ENCODE assay signal across 10 cellular contexts in genomic region chr18:52409732-52410131, GRCh38.
A peak's percentile ranks its signal among the peaks of the same experiment; 100 is the strongest.
DNase-seq lines count a peak whose midpoint lies in the region; ATAC-seq lines count a peak whose summit lies in the region.
"Had no signal": no experiment of that assay in that cellular context is flagged by ENCODE, and none has a peak within 500 bp of the region (broad histone marks: within the 10 kb centered on the region; RNA-seq: fewer than 3 reads in every experiment).

No MANE protein-coding gene starts in this region.

- peak; percentile 99 for ATAC-seq in GM19023 (IDR thresholded peaks at IDR 0.05; ENCODE audit: unreplicated experiment)
- ATAC-seq in HG02642 (IDR thresholded peaks at IDR 0.05; ENCODE audit: poor library complexity, unreplicated experiment): peak; percentile 99
- ATAC-seq in stimulated activated naive B cell treated with anti-CD40 and anti-IgM and Interleukin-4, amounts not matched to agents 10 μg/mL and 1 μg/mL and 100 μg/mL, for 72 hours (replicated peaks): peak; percentile 31 to 63
- ATAC-seq in activated T-cell treated with anti-CD3 and anti-CD28 coated beads, Interleukin-2, amount 50 U/mL, for 4 hours: no peak
- no peak for ATAC-seq in stimulated activated effector memory CD8-positive, alpha-beta T cell treated with anti-CD3 and anti-CD28 coated beads, Interleukin-12 subunit alpha, Interleukin-12 subunit beta, amount 100 ng/mL, for 72 hours

- no peaks in the 10 kb centered on the region for H3K27me3 Mint-ChIP-seq in stimulated activated naive B cell treated with anti-CD40 and anti-IgM and Interleukin-4, amounts not matched to agents 10 μg/mL and 1 μg/mL and 100 μg/mL, for 72 hours
- H3K27me3 Mint-ChIP-seq in activated T-cell treated with anti-CD3 and anti-CD28 coated beads, Interleukin-2, amount 50 U/mL, for 4 hours (ENCODE audit: low read depth): no peaks in the 10 kb centered on the region

- peaks cover 2 to 4% of the 10 kb centered on the region in 2 donors for H3K9me3 Mint-ChIP-seq in stimulated activated naive B cell treated with anti-CD40 and anti-IgM and Interleukin-4, amounts not matched to agents 10 μg/mL and 1 μg/mL and 100 μg/mL, for 72 hours
- no peaks in the 10 kb centered on the region for H3K9me3 Mint-ChIP-seq in activated T-cell treated with anti-CD3 and anti-CD28 coated beads, Interleukin-2, amount 50 U/mL, for 4 hours
- no peaks in the 10 kb centered on the region for H3K9me3 Mint-ChIP-seq in stimulated activated effector memory CD8-positive, alpha-beta T cell treated with anti-CD3 and anti-CD28 coated beads, Interleukin-12 subunit alpha, Interleukin-12 subunit beta, amount 100 ng/mL, for 72 hours

- no peak overlapping the region for H3K4me3 Mint-ChIP-seq in stimulated activated naive B cell treated with anti-CD40 and anti-IgM and Interleukin-4, amounts not matched to agents 10 μg/mL and 1 μg/mL and 100 μg/mL, for 72 hours
- no peak overlapping the region for H3K4me3 Mint-ChIP-seq in activated T-cell treated with anti-CD3 and anti-CD28 coated beads, Interleukin-2, amount 50 U/mL, for 4 hours
- H3K4me3 Mint-ChIP-seq in stimulated activated effector memory CD8-positive, alpha-beta T cell treated with anti-CD3 and anti-CD28 coated beads, Interleukin-12 subunit alpha, Interleukin-12 subunit beta, amount 100 ng/mL, for 72 hours: no peak overlapping the region

- DNase-seq in LoVo (ENCODE audit: low spot score) (peak; percentile 12), NCI-H128 (lab: John Stamatoyannopoulos, UW; ENCODE audit: unreplicated experiment) (no peak)
- DNase-seq in stimulated activated naive B cell treated with anti-CD40 and anti-IgM and Interleukin-4, amounts not matched to agents 10 μg/mL and 1 μg/mL and 100 μg/mL, for 72 hours: no peak
- DNase-seq in activated T-cell treated with anti-CD3 and anti-CD28 coated beads, Interleukin-2, amount 50 U/mL, for 4 hours: no peak
- no peak for DNase-seq in stimulated activated effector memory CD8-positive, alpha-beta T cell treated with anti-CD3 and anti-CD28 coated beads, Interleukin-12 subunit alpha, Interleukin-12 subunit beta, amount 100 ng/mL, for 72 hours (ENCODE audit: low spot score in 2 of 2)
- DNase-seq: activated CD4-positive, alpha-beta T cell treated with anti-CD3 and anti-CD28 coated beads for 4 hours; NCI-H2171; retina had no signal

- no peaks in the 10 kb centered on the region for H3K4me1 Mint-ChIP-seq in stimulated activated naive B cell treated with anti-CD40 and anti-IgM and Interleukin-4, amounts not matched to agents 10 μg/mL and 1 μg/mL and 100 μg/mL, for 72 hours
- H3K4me1 Mint-ChIP-seq in activated T-cell treated with anti-CD3 and anti-CD28 coated beads, Interleukin-2, amount 50 U/mL, for 4 hours (ENCODE audit: low read depth): no peaks in the 10 kb centered on the region
- no peaks in the 10 kb centered on the region for H3K4me1 Mint-ChIP-seq in stimulated activated effector memory CD8-positive, alpha-beta T cell treated with anti-CD3 and anti-CD28 coated beads, Interleukin-12 subunit alpha, Interleukin-12 subunit beta, amount 100 ng/mL, for 72 hours

- H3K27ac Mint-ChIP-seq in stimulated activated naive B cell treated with anti-CD40 and anti-IgM and Interleukin-4, amounts not matched to agents 10 μg/mL and 1 μg/mL and 100 μg/mL, for 72 hours: no peak overlapping the region
- H3K27ac Mint-ChIP-seq in stimulated activated effector memory CD8-positive, alpha-beta T cell treated with anti-CD3 and anti-CD28 coated beads, Interleukin-12 subunit alpha, Interleukin-12 subunit beta, amount 100 ng/mL, for 72 hours: no peak overlapping the region

- H3K36me3 Mint-ChIP-seq in stimulated activated naive B cell treated with anti-CD40 and anti-IgM and Interleukin-4, amounts not matched to agents 10 μg/mL and 1 μg/mL and 100 μg/mL, for 72 hours: no peaks in the 10 kb centered on the region
- H3K36me3 Mint-ChIP-seq in activated T-cell treated with anti-CD3 and anti-CD28 coated beads, Interleukin-2, amount 50 U/mL, for 4 hours (ENCODE audit: insufficient read depth): no peaks in the 10 kb centered on the region
- no peaks in the 10 kb centered on the region for H3K36me3 Mint-ChIP-seq in stimulated activated effector memory CD8-positive, alpha-beta T cell treated with anti-CD3 and anti-CD28 coated beads, Interleukin-12 subunit alpha, Interleukin-12 subunit beta, amount 100 ng/mL, for 72 hours

Comparison
In these comparisons a context has a peak if more than half of its experiments do, and no peak if none do; other contexts are left out.
1. ATAC-seq: peak in GM19023 (single experiment), HG02642 (single experiment) and stimulated activated naive B cell treated with anti-CD40 and anti-IgM and Interleukin-4, amounts not matched to agents 10 μg/mL and 1 μg/mL and 100 μg/mL, for 72 hours (2 of 2); none in activated T-cell treated with anti-CD3 and anti-CD28 coated beads, Interleukin-2, amount 50 U/mL, for 4 hours (0 of 2) and stimulated activated effector memory CD8-positive, alpha-beta T cell treated with anti-CD3 and anti-CD28 coated beads, Interleukin-12 subunit alpha, Interleukin-12 subunit beta, amount 100 ng/mL, for 72 hours (single experiment).